Comparison of ENCODE assay signal across 8 cellular contexts in the genomic region with DNA sequence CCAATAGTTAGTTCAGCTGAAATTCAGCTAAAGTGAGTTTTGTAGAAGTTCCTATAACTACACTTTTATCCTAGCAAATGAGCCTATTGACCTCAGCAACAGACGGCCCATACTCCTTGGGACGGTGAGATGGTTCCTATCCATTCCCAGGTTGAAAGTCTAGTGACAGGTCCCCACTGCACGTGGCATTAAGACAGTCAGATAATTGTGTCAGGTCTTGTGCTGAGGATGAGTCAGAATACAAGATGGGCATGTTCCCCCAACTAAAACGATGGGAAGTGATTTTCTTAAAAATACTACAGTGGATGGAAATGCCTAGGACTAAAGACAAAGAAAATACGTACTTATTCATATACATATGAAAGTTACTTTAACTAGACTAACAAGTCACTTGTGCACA. TPM values are rescaled to one million over a fixed set of nuclear protein-coding genes. Genes with fewer than 3 reads are reported as not detected.
DNase-seq lines count a peak whose midpoint lies in the region; ATAC-seq, FAIRE-seq and TF ChIP-seq lines count a peak whose summit lies in the region.

No MANE protein-coding gene starts in this region.

- H3K27ac ChIP-seq in CD4-positive, CD25-positive, alpha-beta regulatory T cell (ENCODE audit: insufficient read depth, low read length, poor library complexity, severe bottlenecking) = no peak overlapping the region
- no peak overlapping the region for H3K27ac ChIP-seq in OCI-LY3 (ENCODE audit: low read length)
- no peak overlapping the region for H3K27ac ChIP-seq in neural progenitor cell

- H4K20me1 ChIP-seq in OCI-LY3 (ENCODE audit: insufficient read depth, low read length) = 0 out of 2 replicates have a peak, but pooled peaks cover 5% of the 10 kb centered on the region
- H4K20me1 ChIP-seq in neural progenitor cell (ENCODE audit: low read depth) = no peaks in the 10 kb centered on the region

- peaks cover 76% of the 10 kb centered on the region for H3K27me3 Mint-ChIP-seq in CD4-positive, CD25-positive, alpha-beta regulatory T cell
- H3K27me3 Mint-ChIP-seq in endothelial cell (ENCODE audit: unreplicated experiment) (peaks cover 9% of the 10 kb centered on the region), neural progenitor cell (ENCODE audit: insufficient read depth, low read depth) (peaks cover 32% of the 10 kb centered on the region)

- no peak overlapping the region for H3K4me3 ChIP-seq in CD4-positive, CD25-positive, alpha-beta regulatory T cell (ENCODE audit: low read depth, low read length)
- H3K4me3 ChIP-seq in OCI-LY3 (ENCODE audit: low read length) (peak overlapping the region; percentile 96), neural progenitor cell (peak overlapping the region; percentile 68)

- ATAC-seq in CD4-positive, CD25-positive, alpha-beta regulatory T cell (ENCODE audit: low read depth in 2 of 2) = no peak
- ATAC-seq in GM19351 (IDR thresholded peaks at IDR 0.05; ENCODE audit: unreplicated experiment) = no peak

- peaks cover 48% of the 10 kb centered on the region for H3K27me3 ChIP-seq in CD4-positive, CD25-positive, alpha-beta regulatory T cell (ENCODE audit: control insufficient read depth, insufficient read depth, low read length)
- H3K27me3 ChIP-seq in OCI-LY3 (ENCODE audit: low read depth, low read length) (peaks cover 11% of the 10 kb centered on the region), neural progenitor cell (peaks cover 51% of the 10 kb centered on the region)

- in situ Hi-C loops in KBM-7 (cut with MboI; ENCODE audit: low pct_unique_long_range_greater_than_20kb, low sequenced_read_pairs) = no loop called here

- no peak for TF ChIP-seq POLR2A in GM12892 (IDR thresholded peaks at IDR 0.05; ENCODE audit: low read depth, low read length)

- H3K4me2 ChIP-seq in OCI-LY3 (ENCODE audit: low read length) (peak overlapping the region; percentile 98), neural progenitor cell (peak overlapping the region; percentile 98)

- no peak overlapping the region for H3K27ac Mint-ChIP-seq in CD4-positive, CD25-positive, alpha-beta regulatory T cell
- H3K27ac Mint-ChIP-seq in endothelial cell (ENCODE audit: unreplicated experiment) = no peak overlapping the region
- H3K27ac Mint-ChIP-seq in neural progenitor cell = no peak overlapping the region

- H3K4me1 Mint-ChIP-seq in CD4-positive, CD25-positive, alpha-beta regulatory T cell = peaks cover 0 to 30% (median 10%) of the 10 kb centered on the region in 4 donors
- peaks cover 26% of the 10 kb centered on the region for H3K4me1 Mint-ChIP-seq in endothelial cell (ENCODE audit: unreplicated experiment)
- H3K4me1 Mint-ChIP-seq in neural progenitor cell = peaks cover 26% of the 10 kb centered on the region

- H3K9me3 ChIP-seq in CD4-positive, CD25-positive, alpha-beta regulatory T cell (ENCODE audit: control insufficient read depth in 2 of 2, low read length in 2 of 2) = no peaks in the 10 kb centered on the region
- H3K9me3 ChIP-seq in OCI-LY3 (ENCODE audit: insufficient read depth, low read length) (no peaks in the 10 kb centered on the region), neural progenitor cell (ENCODE audit: low read depth) (no peaks in the 10 kb centered on the region)

- H3K4me3 Mint-ChIP-seq in CD4-positive, CD25-positive, alpha-beta regulatory T cell = peak overlapping the region; percentile 28 to 79 (median 72)
- H3K4me3 Mint-ChIP-seq in endothelial cell (ENCODE audit: unreplicated experiment) = peak overlapping the region; percentile 90
- peak overlapping the region; percentile 91 for H3K4me3 Mint-ChIP-seq in neural progenitor cell

- no peak for TF ChIP-seq CTCF in OCI-LY3 (IDR thresholded peaks at IDR 0.05; ENCODE audit: low read depth, low read length)
- TF ChIP-seq CTCF in endothelial cell (IDR thresholded peaks at IDR 0.05; ENCODE audit: unreplicated experiment) = no peak
- TF ChIP-seq CTCF in neural progenitor cell (IDR thresholded peaks at IDR 0.05) = no peak

- no peaks in the 10 kb centered on the region for H3K36me3 ChIP-seq in CD4-positive, CD25-positive, alpha-beta regulatory T cell (ENCODE audit: control insufficient read depth, insufficient read depth, low read length)
- H3K36me3 ChIP-seq in OCI-LY3 (replicated peaks; ENCODE audit: low read depth, low read length) (peaks cover 18% of the 10 kb centered on the region), neural progenitor cell (no peaks in the 10 kb centered on the region)

- H3F3A ChIP-seq in neural progenitor cell (ENCODE audit: low read depth) = peaks cover 13% of the 10 kb centered on the region

- H3K79me2 ChIP-seq in OCI-LY3 (ENCODE audit: low read length) = peaks cover 3% of the 10 kb centered on the region; the same call in 1 of the 2 replicates
- H3K79me2 ChIP-seq in neural progenitor cell (ENCODE audit: low read depth) = no peaks in the 10 kb centered on the region

- no peak for FAIRE-seq in GM12892 (lab: Jason Lieb, UNC)

- peak overlapping the region; percentile 98 for H3K9ac ChIP-seq in OCI-LY3 (ENCODE audit: low read length)
- H3K9ac ChIP-seq in neural progenitor cell = no peak overlapping the region

- peaks cover 0 to 2% (median 0%) of the 10 kb centered on the region in 7 donors for H3K9me3 Mint-ChIP-seq in CD4-positive, CD25-positive, alpha-beta regulatory T cell
- H3K9me3 Mint-ChIP-seq in endothelial cell (ENCODE audit: unreplicated experiment) (no peaks in the 10 kb centered on the region), neural progenitor cell (no peaks in the 10 kb centered on the region)

- H3K36me3 Mint-ChIP-seq in CD4-positive, CD25-positive, alpha-beta regulatory T cell = no peaks in the 10 kb centered on the region
- H3K36me3 Mint-ChIP-seq in endothelial cell (ENCODE audit: low read depth, unreplicated experiment) (peaks cover 6% of the 10 kb centered on the region), neural progenitor cell (no peaks in the 10 kb centered on the region)

- H2AFZ ChIP-seq in OCI-LY3 (ENCODE audit: low read depth, low read length) (peak overlapping the region; percentile 20; the same call in 1 of the 2 replicates), neural progenitor cell (replicated peaks) (no peak overlapping the region)

- no peak for DNase-seq in CD4-positive, CD25-positive, alpha-beta regulatory T cell
- DNase-seq in endothelial cell (ENCODE audit: low spot score) (no peak), neural progenitor cell (ENCODE audit: low spot score) (no peak), GOT3 (lab: John Stamatoyannopoulos, UW) (no peak), GM12892 (ENCODE audit: insufficient read length) (no peak), KBM-7 (no peak)

- H3K4me1 ChIP-seq in CD4-positive, CD25-positive, alpha-beta regulatory T cell (ENCODE audit: control insufficient read depth, insufficient read depth, low read length, poor library complexity, severe bottlenecking) = peaks cover 23% of the 10 kb centered on the region
- H3K4me1 ChIP-seq in OCI-LY3 (ENCODE audit: low read length) = peaks cover 44% of the 10 kb centered on the region
- no peaks in the 10 kb centered on the region for H3K4me1 ChIP-seq in neural progenitor cell

RNA-seq across cellular contexts. Expression of a gene that starts 2.1 kb away (rescaled TPM):
- total RNA-seq in CD4-positive, CD25-positive, alpha-beta regulatory T cell = not detected
- under 1 TPM in 2 of 4 donors, not detected in 2; 0.11 to 0.18 TPM for polyA plus RNA-seq in CD4-positive, CD25-positive, alpha-beta regulatory T cell
- 48.2 TPM for total RNA-seq in endothelial cell (ENCODE audit: unreplicated experiment)
- 0.19 and 1.2 TPM in 2 replicates for total RNA-seq in neural progenitor cell (ENCODE audit: low replicate concordance)
- 7.1 TPM for polyA plus RNA-seq in GM12892 (2012; ENCODE audit: missing spikeins)

RNA-seq across cellular contexts. Expression of a gene that starts 27.4 kb away (rescaled TPM):
- total RNA-seq in CD4-positive, CD25-positive, alpha-beta regulatory T cell = not detected
- not detected for polyA plus RNA-seq in CD4-positive, CD25-positive, alpha-beta regulatory T cell
- total RNA-seq in endothelial cell (ENCODE audit: unreplicated experiment) = 35.5 TPM
- total RNA-seq in neural progenitor cell (ENCODE audit: low replicate concordance) = 0.37 and 0.56 TPM in 2 replicates
- polyA plus RNA-seq in GM12892 (2012; ENCODE audit: missing spikeins) = 5.5 TPM

Comparison
In these comparisons a context has a peak if more than half of its experiments do, and no peak if none do; other contexts are left out.
1. RNA of a gene that starts 2.1 kb away (total RNA-seq): 48.2 TPM in endothelial cell (single experiment); 0.19 to 1.2 TPM in neural progenitor cell and not detected in CD4-positive, CD25-positive, alpha-beta regulatory T cell (single experiment); every median in the first group is over 10 times any median in the second.
2. RNA of a gene that starts 27.4 kb away (total RNA-seq): 35.5 TPM in endothelial cell (single experiment); 0.37 to 0.56 TPM in neural progenitor cell and not detected in CD4-positive, CD25-positive, alpha-beta regulatory T cell (single experiment); every median in the first group is over 10 times any median in the second.
3. Peak in every context shown above with its lines, with median percentiles within 50 percentile points of each other: H3K4me3 Mint-ChIP-seq.